8 cellular contexts compared by ENCODE assay signal in genomic region chr6:125746731-125747588, GRCh38. TPM values are rescaled to one million over a fixed set of nuclear protein-coding genes. Genes with fewer than 3 reads are reported as not detected.
DNase-seq lines count a peak whose midpoint lies in the region; ATAC-seq and FAIRE-seq lines count a peak whose summit lies in the region.

No MANE protein-coding gene starts in this region.

- H3K36me3 ChIP-seq in esophagus (ENCODE audit: control insufficient read depth in 2 of 2, insufficient read depth in 2 of 2, low read length in 1 of 2) (no peaks in the 10 kb centered on the region), muscle layer of duodenum (ENCODE audit: control insufficient read depth in 1 of 2, insufficient read depth in 2 of 2, low read length in 2 of 2) (no peaks in the 10 kb centered on the region)

- 4 to 5% methylated on average over 32 of the region's 32 CpGs for WGBS in esophagus, 2 donors

- H3K36me3 Mint-ChIP-seq in stimulated activated naive CD8-positive, alpha-beta T cell treated with anti-CD3 and anti-CD28 coated beads, Interleukin-15, Interleukin-2, amounts not matched to agents 100 ng/mL and 50 ng/mL, for 24 hours (ENCODE audit: low read depth), result no peaks in the 10 kb centered on the region

- peak overlapping the region; percentile 69 to 82 for H3K4me3 ChIP-seq in esophagus (ENCODE audit: low read depth in 1 of 2, low read length in 2 of 2)
- peak overlapping the region; percentile 82 to 89 for H3K4me3 ChIP-seq in muscle layer of duodenum (ENCODE audit: low read depth in 1 of 2, low read length in 2 of 2)

- peak; percentile 48 for ATAC-seq in HG02623 (IDR thresholded peaks at IDR 0.05; ENCODE audit: unreplicated experiment)

- peak overlapping the region; percentile 86 for H3K4me3 Mint-ChIP-seq in stimulated activated naive CD8-positive, alpha-beta T cell treated with anti-CD3 and anti-CD28 coated beads, Interleukin-15, Interleukin-2, amounts not matched to agents 100 ng/mL and 50 ng/mL, for 24 hours

- H3K4me1 ChIP-seq in esophagus (ENCODE audit: control insufficient read depth in 2 of 2, insufficient read depth in 2 of 2, low read length in 1 of 2), result peaks cover 0 to 5% of the 10 kb centered on the region in 2 donors
- peaks cover 8 to 40% of the 10 kb centered on the region in 2 donors for H3K4me1 ChIP-seq in muscle layer of duodenum (ENCODE audit: control insufficient read depth in 1 of 2, insufficient read depth in 2 of 2, low read length in 2 of 2)

- H3K27ac Mint-ChIP-seq in stimulated activated naive CD8-positive, alpha-beta T cell treated with anti-CD3 and anti-CD28 coated beads, Interleukin-15, Interleukin-2, amounts not matched to agents 100 ng/mL and 50 ng/mL, for 24 hours, result peak overlapping the region; percentile 40

- H3K27me3 Mint-ChIP-seq in stimulated activated naive CD8-positive, alpha-beta T cell treated with anti-CD3 and anti-CD28 coated beads, Interleukin-15, Interleukin-2, amounts not matched to agents 100 ng/mL and 50 ng/mL, for 24 hours, result peaks cover 71% of the 10 kb centered on the region

- peak; percentile 89 for FAIRE-seq in GM18507 (lab: Jason Lieb, UNC)

- H3K27me3 ChIP-seq in esophagus (ENCODE audit: control insufficient read depth in 1 of 2, insufficient read depth in 2 of 2, low read length in 2 of 2) (no peaks in the 10 kb centered on the region), muscle layer of duodenum (ENCODE audit: low read depth, low read length) (peaks cover 41% of the 10 kb centered on the region)

- H3K27ac ChIP-seq in esophagus (ENCODE audit: low read depth in 2 of 2, low read length in 1 of 2) (peak overlapping the region in 1 of 2 donors; percentile 80), muscle layer of duodenum (ENCODE audit: low read length) (peak overlapping the region; percentile 19)

- H3K9me3 Mint-ChIP-seq in stimulated activated naive CD8-positive, alpha-beta T cell treated with anti-CD3 and anti-CD28 coated beads, Interleukin-15, Interleukin-2, amounts not matched to agents 100 ng/mL and 50 ng/mL, for 24 hours, result no peaks in the 10 kb centered on the region

- H3K9me3 ChIP-seq in esophagus (ENCODE audit: control insufficient read depth in 2 of 2, insufficient read depth in 1 of 2, low read depth in 1 of 2, low read length in 1 of 2) (no peaks in the 10 kb centered on the region), muscle layer of duodenum (ENCODE audit: control insufficient read depth in 1 of 2, low read length in 2 of 2) (no peaks in the 10 kb centered on the region)

- no peak for DNase-seq in GM18507 (ENCODE audit: extremely low spot score, insufficient read length, low read depth)
- peak; percentile 84 for DNase-seq in NCI-H2171 (lab: John Stamatoyannopoulos, UW)
- DNase-seq in activated CD8-positive, alpha-beta memory T cell treated with anti-CD3 and anti-CD28 coated beads, Interleukin-2, amount 50 U/mL, for 48 hours, result peak; percentile 75
- no peak for DNase-seq in SKM-1 (lab: John Stamatoyannopoulos, UW; ENCODE audit: unreplicated experiment)

- H3K4me1 Mint-ChIP-seq in stimulated activated naive CD8-positive, alpha-beta T cell treated with anti-CD3 and anti-CD28 coated beads, Interleukin-15, Interleukin-2, amounts not matched to agents 100 ng/mL and 50 ng/mL, for 24 hours (ENCODE audit: low read depth), result peaks cover 40% of the 10 kb centered on the region

RNA-seq across cellular contexts. Expression of gene HEY2, which starts 2.5 kb away (rescaled TPM):
- under 1 TPM; 0.86 to 1.00 TPM for polyA plus RNA-seq in esophagus

RNA-seq across cellular contexts. Expression of gene NCOA7, which starts 43.8 kb away (rescaled TPM):
- 10 to 100 TPM in 1 of 2 donors, 1 to 10 TPM in 1; 9.3 to 24.1 TPM for polyA plus RNA-seq in esophagus

Comparison
In these comparisons a context has a peak if more than half of its experiments do, and no peak if none do; other contexts are left out.
1. DNase-seq: peak in NCI-H2171 (single experiment) and activated CD8-positive, alpha-beta memory T cell treated with anti-CD3 and anti-CD28 coated beads, Interleukin-2, amount 50 U/mL, for 48 hours (single experiment); none in GM18507 (single experiment) and SKM-1 (single experiment).